In genomic region chr6:36276581-36277536, GRCh38 we compare ENCODE assay signal across 24 cellular contexts. TPM values are rescaled to one million over a fixed set of nuclear protein-coding genes. Genes with fewer than 3 reads are reported as not detected.
"Had no signal": no experiment of that assay in that cellular context is flagged by ENCODE, and none has a peak within 500 bp of the region (broad histone marks: within the 10 kb centered on the region; RNA-seq: fewer than 3 reads in every experiment).

No MANE protein-coding gene starts in this region.

- FAIRE-seq: islet of Langerhans, small intestine had no signal

- H3K4me3 ChIP-seq: coronary artery, esophagus muscularis mucosa, gastrocnemius medialis, heart right ventricle, neural progenitor cell, ovary, right atrium auricular region, tibial artery, upper lobe of left lung, vagina had no signal

- DNase-seq: effector CD4-positive, alpha-beta T cell; gastrocnemius medialis; heart right ventricle; hypothalamus; kidney glomerular epithelial cell; nucleus accumbens; ovary; small intestine; stimulated activated CD4-positive, alpha-beta T cell treated with anti-CD3 and anti-CD28 coated beads, Interleukin-2, amount 100 ng/mL, for 48 hours; stimulated activated naive CD4-positive, alpha-beta T cell treated with Interleukin-2 at 50 U/mL for 16 hours; tibial artery; upper lobe of left lung had no signal

- H3K27me3 ChIP-seq: neural progenitor cell, ovary, right atrium auricular region, upper lobe of left lung, vagina had no signal

- H3K4me1 ChIP-seq: esophagus muscularis mucosa, gastrocnemius medialis, neural progenitor cell, right atrium auricular region, tibial artery, upper lobe of left lung, vagina had no signal

- H3K27ac ChIP-seq: coronary artery, esophagus muscularis mucosa, gastrocnemius medialis, heart right ventricle, neural progenitor cell, ovary, right atrium auricular region, tibial artery, upper lobe of left lung, vagina had no signal

- H3K9me3 ChIP-seq: esophagus muscularis mucosa, gastrocnemius medialis, heart right ventricle, ovary, right atrium auricular region, tibial artery, upper lobe of left lung, vagina had no signal

- H3K36me3 ChIP-seq: esophagus muscularis mucosa, gastrocnemius medialis, heart right ventricle, neural progenitor cell, ovary, right atrium auricular region, tibial artery, upper lobe of left lung, vagina had no signal

RNA-seq across cellular contexts. Expression of gene PNPLA1, which starts 7.0 kb away (rescaled TPM):
- total RNA-seq: dermis microvascular lymphatic vessel endothelial cell, fibroblast of villous mesenchyme, gastrocnemius medialis, mesothelial cell of epicardium, vagina had no signal
- polyA plus RNA-seq: heart right ventricle had no signal

RNA-seq across cellular contexts. Expression of gene BNIP5, which starts 59.8 kb away (rescaled TPM):
- total RNA-seq: dermis microvascular lymphatic vessel endothelial cell; esophagus muscularis mucosa; fibroblast of villous mesenchyme; gastrocnemius medialis; heart right ventricle; lower leg skin; mesothelial cell of epicardium; natural killer cell treated with Interleukin-12 subunit alpha and Interleukin-12 subunit beta and Interleukin-15 and Interleukin-18, amount 100 ng/mL, for 72 hours; posterior vena cava; right atrium auricular region; vagina had no signal
- polyA plus RNA-seq: heart right ventricle had no signal
